ENCODE assay signal across 24 cellular contexts in genomic region chr18:60649816-60650215, GRCh38.
DNase-seq lines count a peak whose midpoint lies in the region; ATAC-seq and TF ChIP-seq lines count a peak whose summit lies in the region.
"Had no signal": no experiment of that assay in that cellular context is flagged by ENCODE, and none has a peak within 500 bp of the region (broad histone marks: within the 10 kb centered on the region; RNA-seq: fewer than 3 reads in every experiment).

No MANE protein-coding gene starts in this region.

- TF ChIP-seq CTCF in dorsolateral prefrontal cortex (IDR thresholded peaks at IDR 0.05 in 54 of 56, conservative IDR thresholded peaks at IDR 0.05 in 2 of 56; ENCODE audit: low read depth in 1 of 56, partially characterized antibody in 56 of 56): no peak
- TF ChIP-seq CTCF in Calu3 (IDR thresholded peaks at IDR 0.05; ENCODE audit: unreplicated experiment): no peak

- CTCF ChIA-PET in Calu3 (lab: Charles Lee): no interaction called here

- intact Hi-C loops in dorsolateral prefrontal cortex (cut with DNase I): no loop called here
- intact Hi-C loops in cardiac septum (cut with DNase I): no loop called here
- intact Hi-C loops in Calu3 (cut with micrococcal nuclease; ENCODE audit: unreplicated experiment): no loop called here

- ATAC-seq in GM19328 (IDR thresholded peaks at IDR 0.05; ENCODE audit: unreplicated experiment): no peak
- no peak for ATAC-seq in activated T-cell treated with anti-CD3 and anti-CD28 coated beads, Interleukin-2, amount 50 U/mL, for 72 hours (replicated peaks in 1 of 2)
- ATAC-seq: heart right ventricle, left colon had no signal

- no peaks in the 10 kb centered on the region for H3K36me3 Mint-ChIP-seq in Calu3 (ENCODE audit: insufficient read depth, unreplicated experiment)
- H3K36me3 Mint-ChIP-seq in activated T-cell treated with anti-CD3 and anti-CD28 coated beads, Interleukin-2, amount 50 U/mL, for 72 hours (ENCODE audit: insufficient read depth in 2 of 2): no peaks in the 10 kb centered on the region
- H3K36me3 Mint-ChIP-seq: CD4-positive, alpha-beta memory T cell; memory B cell had no signal

- no peaks in the 10 kb centered on the region for H3K9me3 Mint-ChIP-seq in Calu3 (ENCODE audit: low read depth, unreplicated experiment)
- H3K9me3 Mint-ChIP-seq in activated T-cell treated with anti-CD3 and anti-CD28 coated beads, Interleukin-2, amount 50 U/mL, for 72 hours: peaks cover 0 to 1% of the 10 kb centered on the region in 2 donors
- H3K9me3 Mint-ChIP-seq: activated T-cell treated with anti-CD3 and anti-CD28 coated beads, Interleukin-2, amount 50 U/mL, for 24 hours; memory B cell had no signal

- peak overlapping the region in 1 of 59 donors; percentile 33 for H3K4me3 ChIP-seq in dorsolateral prefrontal cortex
- H3K4me3 ChIP-seq: heart right ventricle had no signal

- H3K4me1 Mint-ChIP-seq in Calu3 (ENCODE audit: low read depth, unreplicated experiment): no peaks in the 10 kb centered on the region
- no peaks in the 10 kb centered on the region for H3K4me1 Mint-ChIP-seq in activated T-cell treated with anti-CD3 and anti-CD28 coated beads, Interleukin-2, amount 50 U/mL, for 72 hours (ENCODE audit: low read depth)
- H3K4me1 Mint-ChIP-seq: CD4-positive, alpha-beta memory T cell; memory B cell had no signal

- BruUV-seq in Calu3 (replicated peaks; lab: Mats Ljungman, UMichigan): no TSS peak

- no peaks in the 10 kb centered on the region for H3K27me3 ChIP-seq in dorsolateral prefrontal cortex
- H3K27me3 ChIP-seq: brain microvascular endothelial cell, heart right ventricle had no signal

- no peak overlapping the region for H3K4me3 Mint-ChIP-seq in Calu3 (ENCODE audit: low read depth, unreplicated experiment)
- no peak overlapping the region for H3K4me3 Mint-ChIP-seq in activated T-cell treated with anti-CD3 and anti-CD28 coated beads, Interleukin-2, amount 50 U/mL, for 72 hours
- H3K4me3 Mint-ChIP-seq: activated T-cell treated with anti-CD3 and anti-CD28 coated beads, Interleukin-2, amount 50 U/mL, for 24 hours; CD4-positive, alpha-beta memory T cell; memory B cell had no signal

- peak overlapping the region in 50 of 59 donors; percentile 0 to 88 (median 62) for H3K27ac ChIP-seq in dorsolateral prefrontal cortex
- H3K27ac ChIP-seq: brain microvascular endothelial cell, heart right ventricle had no signal

- DNase-seq in NCI-H2029 treated with DMSO at 0.1 percent for 48 hours (lab: John Stamatoyannopoulos, UW) (peak; percentile 32), NCI-H2029 (lab: John Stamatoyannopoulos, UW) (no peak), NCI-H510A (lab: John Stamatoyannopoulos, UW) (peak; percentile 22), dorsolateral prefrontal cortex (no peak), cardiac septum (ENCODE audit: low spot score) (no peak), Calu3 (no peak)
- no peak for DNase-seq in activated T-cell treated with anti-CD3 and anti-CD28 coated beads, Interleukin-2, amount 50 U/mL, for 72 hours
- DNase-seq: activated CD4-positive, alpha-beta T cell treated with anti-CD3 and anti-CD28 coated beads for 4 hours; activated naive CD4-positive, alpha-beta T cell; activated T-cell treated with anti-CD3 and anti-CD28 coated beads, Interleukin-2, amount 50 U/mL, for 24 hours; brain microvascular endothelial cell; CD4-positive, alpha-beta memory T cell; DMS79; effector memory CD4-positive, alpha-beta T cell; erythroblast; H7; heart right ventricle; left colon; NCI-H2227 treated with DMSO at 0.1 percent for 48 hours; occipital lobe; SK-N-SH; trophoblast cell had no signal

- no peak overlapping the region for H3K27ac Mint-ChIP-seq in Calu3 (ENCODE audit: unreplicated experiment)
- H3K27ac Mint-ChIP-seq in activated T-cell treated with anti-CD3 and anti-CD28 coated beads, Interleukin-2, amount 50 U/mL, for 72 hours: no peak overlapping the region
- H3K27ac Mint-ChIP-seq: activated T-cell treated with anti-CD3 and anti-CD28 coated beads, Interleukin-2, amount 50 U/mL, for 24 hours; CD4-positive, alpha-beta memory T cell; memory B cell had no signal

- no peaks in the 10 kb centered on the region for H3K27me3 Mint-ChIP-seq in Calu3 (ENCODE audit: unreplicated experiment)
- H3K27me3 Mint-ChIP-seq in activated T-cell treated with anti-CD3 and anti-CD28 coated beads, Interleukin-2, amount 50 U/mL, for 72 hours (ENCODE audit: low read depth): no peaks in the 10 kb centered on the region
- H3K27me3 Mint-ChIP-seq: activated T-cell treated with anti-CD3 and anti-CD28 coated beads, Interleukin-2, amount 50 U/mL, for 24 hours; CD4-positive, alpha-beta memory T cell; memory B cell had no signal

Comparison
In these comparisons a context has a peak if more than half of its experiments do, and no peak if none do; other contexts are left out.
1. DNase-seq: peak in NCI-H2029 treated with DMSO at 0.1 percent for 48 hours (single experiment) and NCI-H510A (single experiment); none in NCI-H2029 (single experiment), dorsolateral prefrontal cortex (0 of 10), cardiac septum (single experiment), Calu3 (single experiment) and activated T-cell treated with anti-CD3 and anti-CD28 coated beads, Interleukin-2, amount 50 U/mL, for 72 hours (0 of 2).